8 cellular contexts compared by ENCODE assay signal in genomic region chr2:136058951-136059530, GRCh38. TPM values are rescaled to one million over a fixed set of nuclear protein-coding genes. Genes with fewer than 3 reads are reported as not detected.
DNase-seq lines count a peak whose midpoint lies in the region; ATAC-seq and TF ChIP-seq lines count a peak whose summit lies in the region.

No MANE protein-coding gene starts in this region.

- H3K9ac ChIP-seq in BLaER1 treated with 17β-estradiol and CSF1 and Interleukin-3, amounts not matched to agents 10 nM and 100 nM, result no peak overlapping the region

- no peak overlapping the region for H3K4me3 ChIP-seq in BLaER1 treated with 17β-estradiol and CSF1 and Interleukin-3, amounts not matched to agents 10 nM and 100 nM
- no peak overlapping the region for H3K4me3 ChIP-seq in right lobe of liver

- H3K27ac Mint-ChIP-seq in T-helper 2 cell treated with Interferon-gamma antibody and Interleukin-4, amounts not matched to agents 5 μg/mL and 100 μg/mL, for 36 hours, result no peak overlapping the region

- WGBS in right lobe of liver (ENCODE audit: insufficient coverage, low coverage, low lambda C conversion rate, missing lambda C conversion rate), result 82% methylated on average over 1 of the region's 1 CpG

- TF ChIP-seq CTCF in right lobe of liver (IDR thresholded peaks at IDR 0.05), result no peak

- peaks cover 7% of the 10 kb centered on the region for H3K9me3 Mint-ChIP-seq in T-helper 2 cell treated with Interferon-gamma antibody and Interleukin-4, amounts not matched to agents 5 μg/mL and 100 μg/mL, for 36 hours

- H3K27ac ChIP-seq in BLaER1 treated with 17β-estradiol and CSF1 and Interleukin-3, amounts not matched to agents 10 nM and 100 nM, result no peak overlapping the region
- no peak overlapping the region for H3K27ac ChIP-seq in right lobe of liver

- DNase-seq in MV-4-11 (lab: John Stamatoyannopoulos, UW), result peak; percentile 24
- no peak for DNase-seq in right lobe of liver
- DNase-seq in activated CD4-positive, alpha-beta T cell treated with anti-CD3 and anti-CD28 coated beads for 1 hour, result no peak
- DNase-seq in T-helper 2 cell treated with Interferon-gamma antibody and Interleukin-4, amounts not matched to agents 5 μg/mL and 100 μg/mL, for 36 hours (ENCODE audit: low spot score), result no peak
- no peak for DNase-seq in NCI-H1930 (lab: John Stamatoyannopoulos, UW)

- peaks cover 15% of the 10 kb centered on the region for H3K36me3 Mint-ChIP-seq in T-helper 2 cell treated with Interferon-gamma antibody and Interleukin-4, amounts not matched to agents 5 μg/mL and 100 μg/mL, for 36 hours (ENCODE audit: low read depth)

- ATAC-seq in GM18873 (IDR thresholded peaks at IDR 0.05; ENCODE audit: low FRiP score, unreplicated experiment) (peak; percentile 54), HG02759 (IDR thresholded peaks at IDR 0.05; ENCODE audit: unreplicated experiment) (peak; percentile 73), right lobe of liver (no peak)

- H3K27me3 Mint-ChIP-seq in T-helper 2 cell treated with Interferon-gamma antibody and Interleukin-4, amounts not matched to agents 5 μg/mL and 100 μg/mL, for 36 hours (ENCODE audit: low read depth), result no peaks in the 10 kb centered on the region

- intact Hi-C loops in right lobe of liver (cut with DNase I), result no loop called here

- H3K4me1 ChIP-seq in BLaER1 treated with 17β-estradiol and CSF1 and Interleukin-3, amounts not matched to agents 10 nM and 100 nM, result peaks cover 0 to 17% (median 7%) of the 10 kb centered on the region in 10 experiments; a peak in 9 of 20 replicates
- H3K4me1 ChIP-seq in right lobe of liver, result no peaks in the 10 kb centered on the region

- H4K20me1 ChIP-seq in BLaER1 treated with 17β-estradiol and CSF1 and Interleukin-3, amounts not matched to agents 10 nM and 100 nM, result no peaks in the 10 kb centered on the region

- H3K27me3 ChIP-seq in BLaER1 treated with 17β-estradiol and CSF1 and Interleukin-3, amounts not matched to agents 10 nM and 100 nM, result no peaks in the 10 kb centered on the region
- no peaks in the 10 kb centered on the region for H3K27me3 ChIP-seq in right lobe of liver

- H3K9me3 ChIP-seq in BLaER1 treated with 17β-estradiol and CSF1 and Interleukin-3, amounts not matched to agents 10 nM and 100 nM (replicated peaks in 1 of 11), result peaks cover 0 to 12% (median 0%) of the 10 kb centered on the region in 11 experiments; a peak in 8 of 22 replicates
- H3K9me3 ChIP-seq in right lobe of liver, result no peaks in the 10 kb centered on the region

- no peak overlapping the region for H3K4me3 Mint-ChIP-seq in T-helper 2 cell treated with Interferon-gamma antibody and Interleukin-4, amounts not matched to agents 5 μg/mL and 100 μg/mL, for 36 hours

- no peak for TF ChIP-seq POLR2A in right lobe of liver (IDR thresholded peaks at IDR 0.05)

- H3K4me2 ChIP-seq in BLaER1 treated with 17β-estradiol and CSF1 and Interleukin-3, amounts not matched to agents 10 nM and 100 nM, result peak overlapping the region in 6 of 11 experiments; percentile 5 to 32 (median 18); a peak in 5 of 22 replicates

- peaks cover 53% of the 10 kb centered on the region for H3K4me1 Mint-ChIP-seq in T-helper 2 cell treated with Interferon-gamma antibody and Interleukin-4, amounts not matched to agents 5 μg/mL and 100 μg/mL, for 36 hours (ENCODE audit: low read depth)

- no peaks in the 10 kb centered on the region for H3K36me3 ChIP-seq in BLaER1 treated with 17β-estradiol and CSF1 and Interleukin-3, amounts not matched to agents 10 nM and 100 nM
- no peaks in the 10 kb centered on the region for H3K36me3 ChIP-seq in right lobe of liver

RNA-seq across cellular contexts. Expression of gene CXCR4, which starts 58.9 kb away (rescaled TPM):
- total RNA-seq in right lobe of liver, result 10 to 100 TPM in 2 of 6 experiments, 1 to 10 TPM in 4; 1.8 to 12.6 (median 6.9) TPM

Comparison
In these comparisons a context has a peak if more than half of its experiments do, and no peak if none do; other contexts are left out.
1. ATAC-seq: peak in GM18873 (single experiment) and HG02759 (single experiment); none in right lobe of liver (0 of 4).